In the genomic region with DNA sequence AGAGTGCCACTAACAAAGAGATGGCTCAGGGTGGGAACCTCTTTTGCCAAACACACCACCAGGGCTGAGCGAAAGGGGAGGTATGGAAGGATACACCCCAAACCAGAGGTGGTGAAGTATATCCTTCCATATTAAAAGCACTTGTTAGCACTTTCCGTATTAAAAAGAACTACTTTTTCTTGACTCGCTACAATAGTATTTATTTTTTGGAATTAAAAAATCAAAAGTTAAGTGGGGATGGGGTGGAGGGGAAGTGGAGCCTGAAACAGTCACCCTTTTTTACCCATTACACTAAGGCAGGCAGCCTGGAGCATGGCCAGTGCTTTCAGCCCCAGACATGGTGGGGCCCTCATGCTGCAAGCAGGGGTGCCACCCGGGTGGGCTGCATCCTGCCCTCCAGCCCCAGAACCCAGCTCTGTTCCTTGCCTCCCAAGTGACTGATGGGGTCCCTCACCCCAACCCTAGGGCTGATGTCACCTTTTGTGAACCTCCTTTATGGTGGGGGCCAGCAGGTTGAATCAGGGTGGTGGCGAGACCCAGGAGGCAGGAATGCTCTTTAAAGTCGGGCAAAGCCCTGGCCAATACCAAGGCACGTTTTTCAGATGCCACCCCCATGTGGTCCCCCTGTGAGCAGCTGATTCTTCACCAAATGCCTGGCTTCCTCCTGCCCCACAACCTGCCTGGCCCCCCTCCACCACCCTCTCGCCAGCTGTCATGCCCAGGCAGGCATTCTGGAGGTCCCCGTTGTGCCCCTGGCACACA, we compare ENCODE assay signal across 27 cellular contexts. TPM values are rescaled to one million over a fixed set of nuclear protein-coding genes. Genes with fewer than 3 reads are reported as not detected.
DNase-seq lines count a peak whose midpoint lies in the region; ATAC-seq and TF ChIP-seq lines count a peak whose summit lies in the region.
"Had no signal": no experiment of that assay in that cellular context is flagged by ENCODE, and none has a peak within 500 bp of the region (broad histone marks: within the 10 kb centered on the region; RNA-seq: fewer than 3 reads in every experiment).

No MANE protein-coding gene starts in this region.

- no peak overlapping the region for H3K4me3 Mint-ChIP-seq in activated CD4-positive, alpha-beta T cell treated with anti-CD3 and anti-CD28 coated beads, Interleukin-2, amount 10 ng/mL, durations not matched to agents 24 days and 14 days
- no peak overlapping the region for H3K4me3 Mint-ChIP-seq in activated CD4-positive, alpha-beta T cell treated with anti-CD3 and anti-CD28 coated beads, Interleukin-2, amount 10 ng/mL, durations not matched to agents 7 days and 5 days
- H3K4me3 Mint-ChIP-seq in brain: peak overlapping the region in 2 of 5 experiments; percentile 65 to 69
- H3K4me3 Mint-ChIP-seq: activated CD8-positive, alpha-beta memory T cell treated with anti-CD3 and anti-CD28 coated beads, Interleukin-2, amount 10 ng/mL, durations not matched to agents 7 days and 5 days; activated naive CD4-positive, alpha-beta T cell treated with anti-CD3 and anti-CD28 coated beads, Interleukin-2, amount 10 ng/mL, durations not matched to agents 7 days and 5 days; naive thymus-derived CD8-positive, alpha-beta T cell; stimulated activated naive B cell treated with anti-CD40 and anti-IgM and Interleukin-4, amounts not matched to agents 10 μg/mL and 1 μg/mL and 100 μg/mL, for 72 hours had no signal

- H3K4me1 ChIP-seq in prostate gland (replicated peaks): peaks cover 20% of the 10 kb centered on the region
- H3K4me1 ChIP-seq in tibial nerve: peaks cover 2 to 94% (median 58%) of the 10 kb centered on the region in 4 donors

- POLR2A ChIA-PET in activated CD4-positive, alpha-beta T cell treated with anti-CD3 and anti-CD28 coated beads, Interleukin-2, amount 10 ng/mL, durations not matched to agents 7 days and 5 days (lab: Charles Lee): no interaction called here

- TF ChIP-seq CTCF in brain (conservative IDR thresholded peaks at IDR 0.05) (no peak), prostate gland (IDR thresholded peaks at IDR 0.05) (no peak), tibial nerve (IDR thresholded peaks at IDR 0.05) (no peak)

- no peaks in the 10 kb centered on the region for H3K36me3 Mint-ChIP-seq in activated CD4-positive, alpha-beta T cell treated with anti-CD3 and anti-CD28 coated beads, Interleukin-2, amount 10 ng/mL, durations not matched to agents 24 days and 14 days (ENCODE audit: low read depth)
- no peaks in the 10 kb centered on the region for H3K36me3 Mint-ChIP-seq in activated CD4-positive, alpha-beta T cell treated with anti-CD3 and anti-CD28 coated beads, Interleukin-2, amount 10 ng/mL, durations not matched to agents 7 days and 5 days (ENCODE audit: low read depth)
- no peaks in the 10 kb centered on the region for H3K36me3 Mint-ChIP-seq in brain
- H3K36me3 Mint-ChIP-seq: activated CD8-positive, alpha-beta memory T cell treated with anti-CD3 and anti-CD28 coated beads, Interleukin-2, amount 10 ng/mL, durations not matched to agents 7 days and 5 days; activated naive CD4-positive, alpha-beta T cell treated with anti-CD3 and anti-CD28 coated beads, Interleukin-2, amount 10 ng/mL, durations not matched to agents 7 days and 5 days had no signal

- DNase-seq in activated CD4-positive, alpha-beta T cell treated with anti-CD3 and anti-CD28 coated beads, Interleukin-2, amount 10 ng/mL, durations not matched to agents 24 days and 14 days: no peak
- no peak for DNase-seq in activated CD4-positive, alpha-beta T cell treated with anti-CD3 and anti-CD28 coated beads, Interleukin-2, amount 10 ng/mL, durations not matched to agents 7 days and 5 days
- DNase-seq in prostate gland (ENCODE audit: low spot score) (no peak), tibial nerve (ENCODE audit: low spot score in 2 of 2) (no peak), NCI-H1105 (lab: John Stamatoyannopoulos, UW) (no peak)
- DNase-seq: activated CD4-positive, alpha-beta T cell treated with anti-CD3 and anti-CD28 coated beads, Interleukin-2, amount 50 U/mL, for 1 hour; activated CD8-positive, alpha-beta memory T cell treated with anti-CD3 and anti-CD28 coated beads, Interleukin-2, amount 10 ng/mL, durations not matched to agents 7 days and 5 days; activated naive CD4-positive, alpha-beta T cell treated with anti-CD3 and anti-CD28 coated beads, Interleukin-2, amount 10 ng/mL, durations not matched to agents 7 days and 5 days; central memory CD4-positive, alpha-beta T cell; DMS79 treated with DMSO at 0.1 percent for 48 hours; heart right ventricle; naive thymus-derived CD8-positive, alpha-beta T cell; NCI-H187 treated with DMSO at 0.1 percent for 48 hours; NCI-H748 treated with DMSO at 0.1 percent for 48 hours; RPMI8226; stimulated activated CD4-positive, alpha-beta T cell treated with anti-CD3 and anti-CD28 coated beads, Interleukin-12 subunit alpha, Interleukin-12 subunit beta, amount 100 ng/mL, for 4 hours; stimulated activated CD4-positive, alpha-beta T cell treated with anti-CD3 and anti-CD28 coated beads, Interleukin-4, amount 100 ng/mL, for 24 hours; stimulated activated naive B cell treated with anti-CD40 and anti-IgM and Interleukin-4, amounts not matched to agents 10 μg/mL and 1 μg/mL and 100 μg/mL, for 72 hours; trophoblast cell; WERI-Rb-1 had no signal

- no peaks in the 10 kb centered on the region for H3K9me3 ChIP-seq in prostate gland
- H3K9me3 ChIP-seq in tibial nerve: no peaks in the 10 kb centered on the region
- H3K9me3 ChIP-seq: heart right ventricle had no signal

- H3K27ac Mint-ChIP-seq in activated CD4-positive, alpha-beta T cell treated with anti-CD3 and anti-CD28 coated beads, Interleukin-2, amount 10 ng/mL, durations not matched to agents 24 days and 14 days: peak overlapping the region; percentile 34
- no peak overlapping the region for H3K27ac Mint-ChIP-seq in activated CD4-positive, alpha-beta T cell treated with anti-CD3 and anti-CD28 coated beads, Interleukin-2, amount 10 ng/mL, durations not matched to agents 7 days and 5 days
- peak overlapping the region; percentile 71 to 97 (median 95) for H3K27ac Mint-ChIP-seq in brain
- H3K27ac Mint-ChIP-seq: activated CD8-positive, alpha-beta memory T cell treated with anti-CD3 and anti-CD28 coated beads, Interleukin-2, amount 10 ng/mL, durations not matched to agents 7 days and 5 days; activated naive CD4-positive, alpha-beta T cell treated with anti-CD3 and anti-CD28 coated beads, Interleukin-2, amount 10 ng/mL, durations not matched to agents 7 days and 5 days; stimulated activated naive B cell treated with anti-CD40 and anti-IgM and Interleukin-4, amounts not matched to agents 10 μg/mL and 1 μg/mL and 100 μg/mL, for 72 hours had no signal

- H3K4me1 Mint-ChIP-seq in activated CD4-positive, alpha-beta T cell treated with anti-CD3 and anti-CD28 coated beads, Interleukin-2, amount 10 ng/mL, durations not matched to agents 24 days and 14 days: no peaks in the 10 kb centered on the region
- H3K4me1 Mint-ChIP-seq in activated CD4-positive, alpha-beta T cell treated with anti-CD3 and anti-CD28 coated beads, Interleukin-2, amount 10 ng/mL, durations not matched to agents 7 days and 5 days: no peaks in the 10 kb centered on the region
- peaks cover 90% of the 10 kb centered on the region for H3K4me1 Mint-ChIP-seq in brain
- H3K4me1 Mint-ChIP-seq: activated CD8-positive, alpha-beta memory T cell treated with anti-CD3 and anti-CD28 coated beads, Interleukin-2, amount 10 ng/mL, durations not matched to agents 7 days and 5 days; activated naive CD4-positive, alpha-beta T cell treated with anti-CD3 and anti-CD28 coated beads, Interleukin-2, amount 10 ng/mL, durations not matched to agents 7 days and 5 days; stimulated activated naive B cell treated with anti-CD40 and anti-IgM and Interleukin-4, amounts not matched to agents 10 μg/mL and 1 μg/mL and 100 μg/mL, for 72 hours had no signal

- no peak for TF ChIP-seq EP300 in tibial nerve (IDR thresholded peaks at IDR 0.05)

- CTCF ChIA-PET in activated CD4-positive, alpha-beta T cell treated with anti-CD3 and anti-CD28 coated beads, Interleukin-2, amount 10 ng/mL, durations not matched to agents 7 days and 5 days (lab: Charles Lee): interaction anchor here (0.6 to 2.7 kb wide), 4 partner anchors 10 to 247 kb away, joined by 3 to 10 read pairs (median 6); no protein-coding TSS in a partner anchor

- no peaks in the 10 kb centered on the region for H3K9me3 Mint-ChIP-seq in activated CD4-positive, alpha-beta T cell treated with anti-CD3 and anti-CD28 coated beads, Interleukin-2, amount 10 ng/mL, durations not matched to agents 24 days and 14 days
- H3K9me3 Mint-ChIP-seq in activated CD4-positive, alpha-beta T cell treated with anti-CD3 and anti-CD28 coated beads, Interleukin-2, amount 10 ng/mL, durations not matched to agents 7 days and 5 days: no peaks in the 10 kb centered on the region
- no peaks in the 10 kb centered on the region for H3K9me3 Mint-ChIP-seq in brain
- H3K9me3 Mint-ChIP-seq: activated naive CD4-positive, alpha-beta T cell treated with anti-CD3 and anti-CD28 coated beads, Interleukin-2, amount 10 ng/mL, durations not matched to agents 7 days and 5 days; naive thymus-derived CD8-positive, alpha-beta T cell; stimulated activated naive B cell treated with anti-CD40 and anti-IgM and Interleukin-4, amounts not matched to agents 10 μg/mL and 1 μg/mL and 100 μg/mL, for 72 hours had no signal

- TF ChIP-seq POLR2A in prostate gland (IDR thresholded peaks at IDR 0.05): no peak
- no peak for TF ChIP-seq POLR2A in tibial nerve (IDR thresholded peaks at IDR 0.05)

- no peaks in the 10 kb centered on the region for H3K27me3 Mint-ChIP-seq in activated CD4-positive, alpha-beta T cell treated with anti-CD3 and anti-CD28 coated beads, Interleukin-2, amount 10 ng/mL, durations not matched to agents 24 days and 14 days
- no peaks in the 10 kb centered on the region for H3K27me3 Mint-ChIP-seq in activated CD4-positive, alpha-beta T cell treated with anti-CD3 and anti-CD28 coated beads, Interleukin-2, amount 10 ng/mL, durations not matched to agents 7 days and 5 days
- peaks cover 31% of the 10 kb centered on the region for H3K27me3 Mint-ChIP-seq in brain
- H3K27me3 Mint-ChIP-seq: activated CD8-positive, alpha-beta memory T cell treated with anti-CD3 and anti-CD28 coated beads, Interleukin-2, amount 10 ng/mL, durations not matched to agents 7 days and 5 days; naive thymus-derived CD8-positive, alpha-beta T cell had no signal

- intact Hi-C loops in activated CD4-positive, alpha-beta T cell treated with anti-CD3 and anti-CD28 coated beads, Interleukin-2, amount 10 ng/mL, durations not matched to agents 24 days and 14 days (cut with micrococcal nuclease): no loop called here
- intact Hi-C loops in prostate gland (cut with DNase I): no loop called here

- no peak for ATAC-seq in HG03045 (IDR thresholded peaks at IDR 0.05; ENCODE audit: unreplicated experiment)
- no peak for ATAC-seq in HG03469 (IDR thresholded peaks at IDR 0.05; ENCODE audit: unreplicated experiment)
- ATAC-seq: activated CD8-positive, alpha-beta memory T cell treated with anti-CD3 and anti-CD28 coated beads, Interleukin-2, amount 10 ng/mL, durations not matched to agents 7 days and 5 days; naive thymus-derived CD8-positive, alpha-beta T cell; SK-N-SH treated with all-trans-retinoic acid at 6 μM for 48 hours; stimulated activated naive B cell treated with anti-CD40 and anti-IgM and Interleukin-4, amounts not matched to agents 10 μg/mL and 1 μg/mL and 100 μg/mL, for 72 hours had no signal

- H3K27me3 ChIP-seq in prostate gland (replicated peaks; ENCODE audit: insufficient read depth) (no peaks in the 10 kb centered on the region), tibial nerve (no peaks in the 10 kb centered on the region)
- H3K27me3 ChIP-seq: heart right ventricle had no signal

- 50% methylated on average over 9 of the region's 9 CpGs for WGBS in prostate gland
- WGBS in tibial nerve, 2 donors: 43 to 59% methylated on average over 8 to 9 of the region's 9 CpGs

- H3K27ac ChIP-seq in prostate gland (peak overlapping the region; percentile 5 to 49), tibial nerve (peak overlapping the region in 3 of 4 donors; percentile 50 to 83 (median 80))
- H3K27ac ChIP-seq: HL-60, WERI-Rb-1 had no signal

- H3K4me3 ChIP-seq in prostate gland: no peak overlapping the region
- H3K4me3 ChIP-seq in tibial nerve: no peak overlapping the region
- H3K4me3 ChIP-seq: heart right ventricle had no signal

- peaks cover 10 to 17% of the 10 kb centered on the region in 2 donors for H3K36me3 ChIP-seq in prostate gland
- peaks cover 0 to 27% (median 0%) of the 10 kb centered on the region in 3 donors for H3K36me3 ChIP-seq in tibial nerve
- H3K36me3 ChIP-seq: WERI-Rb-1 had no signal

RNA-seq across cellular contexts. Expression of gene LYL1, which starts 31.0 kb away (rescaled TPM):
- total RNA-seq in activated CD4-positive, alpha-beta T cell treated with anti-CD3 and anti-CD28 coated beads, Interleukin-2, amount 10 ng/mL, durations not matched to agents 24 days and 14 days: 2.1 and 2.4 TPM in 2 replicates
- total RNA-seq in activated CD4-positive, alpha-beta T cell treated with anti-CD3 and anti-CD28 coated beads, Interleukin-2, amount 10 ng/mL, durations not matched to agents 7 days and 5 days: 1 to 10 TPM; 2.3 to 2.5 TPM
- polyA plus RNA-seq in brain (ENCODE audit: insufficient read depth, low read depth, low replicate concordance): 2.3 TPM
- total RNA-seq in prostate gland (10 to 100 TPM in 1 of 2 donors, 1 to 10 TPM in 1; 4.6 to 13.3 TPM), tibial nerve (10 to 100 TPM; 21.1 to 43.5 (median 25.8) TPM)
- total RNA-seq: H4, LHCN-M2 had no signal

RNA-seq across cellular contexts. Expression of gene TRMT1, which starts 44.9 kb away (rescaled TPM):
- total RNA-seq in activated CD4-positive, alpha-beta T cell treated with anti-CD3 and anti-CD28 coated beads, Interleukin-2, amount 10 ng/mL, durations not matched to agents 24 days and 14 days: 153 and 155 TPM in 2 replicates
- 10 to 100 TPM; 44.7 to 58.3 TPM for total RNA-seq in activated CD4-positive, alpha-beta T cell treated with anti-CD3 and anti-CD28 coated beads, Interleukin-2, amount 10 ng/mL, durations not matched to agents 7 days and 5 days
- polyA plus RNA-seq in brain (ENCODE audit: insufficient read depth, low read depth, low replicate concordance): 25.9 TPM
- total RNA-seq in prostate gland: 10 to 100 TPM; 23.3 to 55.4 TPM
- total RNA-seq in tibial nerve: 10 to 100 TPM; 38.4 to 92.7 (median 49.2) TPM

RNA-seq across cellular contexts. Expression of gene NACC1, which starts 46.4 kb away (rescaled TPM):
- total RNA-seq in activated CD4-positive, alpha-beta T cell treated with anti-CD3 and anti-CD28 coated beads, Interleukin-2, amount 10 ng/mL, durations not matched to agents 24 days and 14 days: 118 and 121 TPM in 2 replicates
- 10 to 100 TPM; 57.8 to 63.8 TPM for total RNA-seq in activated CD4-positive, alpha-beta T cell treated with anti-CD3 and anti-CD28 coated beads, Interleukin-2, amount 10 ng/mL, durations not matched to agents 7 days and 5 days
- 42.2 TPM for polyA plus RNA-seq in brain (ENCODE audit: insufficient read depth, low read depth, low replicate concordance)
- total RNA-seq in prostate gland (10 to 100 TPM; 52.4 to 91.9 TPM), tibial nerve (10 to 100 TPM; 15.3 to 37.1 (median 25.8) TPM)
